Comparison of ENCODE assay signal across 1 cellular context in the genomic region with DNA sequence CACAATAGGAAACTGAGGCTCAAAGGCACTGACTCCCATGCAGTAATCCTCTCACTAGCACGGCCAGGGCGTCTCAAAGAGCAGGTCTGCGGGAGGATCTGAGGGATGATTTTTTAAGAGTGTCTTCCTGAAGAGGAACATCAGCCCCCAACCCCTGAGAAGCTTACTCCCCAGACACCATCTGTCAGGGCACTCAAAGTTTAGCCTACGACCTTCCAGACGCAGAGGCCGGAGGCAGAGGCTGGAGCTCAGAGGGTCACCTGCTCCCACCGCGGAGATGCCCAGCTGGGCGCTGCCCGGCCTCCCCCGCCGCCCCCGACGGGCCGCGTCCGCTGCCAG.
TF ChIP-seq lines count a peak whose summit lies in the region.

No MANE protein-coding gene starts in this region.

TF ChIP-seq in K562, 482 proteins besides CTCF, POLR2A, EP300 and RAD21:
- TF ChIP-seq CHCHD3 (CRISPR knock-in tag; IDR thresholded peaks at IDR 0.05): no peak
- no peak for TF ChIP-seq JUN (IDR thresholded peaks at IDR 0.05; ENCODE audit: borderline replicate concordance, low read depth, low read length)
- TF ChIP-seq JUN (CRISPR knock-in tag; IDR thresholded peaks at IDR 0.05; ENCODE audit: borderline replicate concordance): peak; percentile 70; the same call in 1 of the 2 replicates
- no peak for TF ChIP-seq ZNF583 (CRISPR knock-in tag; IDR thresholded peaks at IDR 0.05)
- TF ChIP-seq CC2D1A (IDR thresholded peaks at IDR 0.05): no peak
- no peak for TF ChIP-seq BCOR (IDR thresholded peaks at IDR 0.05)
- TF ChIP-seq, protein P1, sequence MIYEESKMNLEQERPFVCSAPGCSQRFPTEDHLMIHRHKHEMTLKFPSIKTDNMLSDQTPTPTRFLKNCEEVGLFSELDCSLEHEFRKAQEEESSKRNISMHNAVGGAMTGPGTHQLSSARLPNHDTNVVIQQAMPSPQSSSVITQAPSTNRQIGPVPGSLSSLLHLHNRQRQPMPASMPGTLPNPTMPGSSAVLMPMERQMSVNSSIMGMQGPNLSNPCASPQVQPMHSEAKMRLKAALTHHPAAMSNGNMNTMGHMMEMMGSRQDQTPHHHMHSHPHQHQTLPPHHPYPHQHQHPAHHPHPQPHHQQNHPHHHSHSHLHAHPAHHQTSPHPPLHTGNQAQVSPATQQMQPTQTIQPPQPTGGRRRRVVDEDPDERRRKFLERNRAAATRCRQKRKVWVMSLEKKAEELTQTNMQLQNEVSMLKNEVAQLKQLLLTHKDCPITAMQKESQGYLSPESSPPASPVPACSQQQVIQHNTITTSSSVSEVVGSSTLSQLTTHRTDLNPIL (CRISPR knock-in tag; IDR thresholded peaks at IDR 0.05): no peak
- TF ChIP-seq, protein P2, sequence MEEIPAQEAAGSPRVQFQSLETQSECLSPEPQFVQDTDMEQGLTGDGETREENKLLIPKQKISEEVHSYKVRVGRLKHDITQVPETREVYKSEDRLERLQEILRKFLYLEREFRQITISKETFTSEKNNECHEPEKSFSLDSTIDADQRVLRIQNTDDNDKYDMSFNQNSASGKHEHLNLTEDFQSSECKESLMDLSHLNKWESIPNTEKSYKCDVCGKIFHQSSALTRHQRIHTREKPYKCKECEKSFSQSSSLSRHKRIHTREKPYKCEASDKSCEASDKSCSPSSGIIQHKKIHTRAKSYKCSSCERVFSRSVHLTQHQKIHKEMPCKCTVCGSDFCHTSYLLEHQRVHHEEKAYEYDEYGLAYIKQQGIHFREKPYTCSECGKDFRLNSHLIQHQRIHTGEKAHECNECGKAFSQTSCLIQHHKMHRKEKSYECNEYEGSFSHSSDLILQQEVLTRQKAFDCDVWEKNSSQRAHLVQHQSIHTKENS (CRISPR knock-in tag; IDR thresholded peaks at IDR 0.05): no peak
- TF ChIP-seq ZNF57 (CRISPR knock-in tag; IDR thresholded peaks at IDR 0.05): no peak
